In the genomic region with DNA sequence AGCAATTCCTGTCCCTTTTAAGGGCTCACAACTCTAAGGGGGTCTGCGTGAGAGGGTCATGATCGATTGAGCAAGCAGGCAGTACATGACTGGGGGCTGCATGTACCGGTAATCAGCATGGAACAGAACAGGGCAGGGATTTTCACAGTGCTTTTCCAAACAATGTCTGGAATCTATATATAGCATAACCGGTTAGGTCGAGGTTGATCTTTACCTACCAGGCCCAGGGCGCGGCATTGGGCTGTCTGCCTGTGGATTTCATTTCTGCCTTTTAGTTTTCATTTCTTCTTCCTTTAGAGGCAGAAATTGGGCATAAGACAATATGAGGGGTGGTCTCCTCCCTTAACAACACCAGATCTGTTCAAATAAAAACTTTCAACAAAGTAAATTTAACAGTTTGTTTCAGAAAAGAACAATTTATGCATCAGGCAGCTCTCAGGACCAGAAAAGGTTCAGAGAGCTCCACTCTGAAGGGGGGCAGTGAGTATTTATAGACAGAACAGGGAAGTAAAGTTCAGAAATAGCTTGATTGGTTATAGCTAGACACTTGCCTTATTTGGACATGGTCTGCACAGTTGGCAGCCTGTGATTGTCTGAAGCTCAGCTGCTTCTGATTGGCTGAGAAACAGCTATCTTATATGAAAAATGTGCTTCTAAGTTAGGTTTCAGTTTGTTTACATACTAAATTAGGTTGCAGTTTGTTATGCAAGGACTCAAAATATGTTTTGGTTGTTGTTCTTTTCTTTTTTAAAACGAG, we compare ENCODE assay signal across 9 cellular contexts. TPM values are rescaled to one million over a fixed set of nuclear protein-coding genes. Genes with fewer than 3 reads are reported as not detected.
DNase-seq lines count a peak whose midpoint lies in the region; ATAC-seq, FAIRE-seq and TF ChIP-seq lines count a peak whose summit lies in the region.
"Had no signal": no experiment of that assay in that cellular context is flagged by ENCODE, and none has a peak within 500 bp of the region (broad histone marks: within the 10 kb centered on the region; RNA-seq: fewer than 3 reads in every experiment).

No MANE protein-coding gene starts in this region.

- peak; percentile 90 for FAIRE-seq in bronchial epithelial cell (lab: Jason Lieb, UNC)
- FAIRE-seq: endometrium had no signal

- ATAC-seq in GM19351 (IDR thresholded peaks at IDR 0.05; ENCODE audit: unreplicated experiment) (peak; percentile 85), HG03280 (IDR thresholded peaks at IDR 0.05; ENCODE audit: unreplicated experiment) (peak; percentile 65)

- peak; percentile 21 for DNase-seq in bronchial epithelial cell (ENCODE audit: low read depth)
- DNase-seq in pons (ENCODE audit: low spot score): peak; percentile 59
- no peak for DNase-seq in activated CD4-positive, alpha-beta T cell treated with anti-CD3 and anti-CD28 coated beads, Interleukin-2, amount 50 U/mL, for 48 hours
- no peak for DNase-seq in NCI-H1930 (lab: John Stamatoyannopoulos, UW)
- DNase-seq in NCI-H1694 (lab: John Stamatoyannopoulos, UW): no peak
- DNase-seq in NCI-H2227 (lab: John Stamatoyannopoulos, UW; ENCODE audit: unreplicated experiment): no peak

- no peaks in the 10 kb centered on the region for H3K36me3 ChIP-seq in bronchial epithelial cell (ENCODE audit: control insufficient read depth, insufficient read depth, low read length)

- no peak overlapping the region for H3K4me3 ChIP-seq in bronchial epithelial cell (ENCODE audit: low read depth, low read length)

- TF ChIP-seq CTCF in bronchial epithelial cell (IDR thresholded peaks at IDR 0.05; ENCODE audit: insufficient read depth, low read length, severe bottlenecking): no peak

- H3K27me3 ChIP-seq in bronchial epithelial cell (ENCODE audit: control insufficient read depth, insufficient read depth, low read length): no peaks in the 10 kb centered on the region

RNA-seq across cellular contexts. Expression of gene B4GALT4, which starts 17.2 kb away (rescaled TPM):
- 40.5 and 67.2 TPM in 2 replicates for total RNA-seq in bronchial epithelial cell

RNA-seq across cellular contexts. Expression of gene ARHGAP31, which starts 36.4 kb away (rescaled TPM):
- 0.26 TPM in 2 replicates for total RNA-seq in bronchial epithelial cell

Comparison
In these comparisons a context has a peak if more than half of its experiments do, and no peak if none do; other contexts are left out.
1. DNase-seq: peak in bronchial epithelial cell (single experiment) and pons (single experiment); none in activated CD4-positive, alpha-beta T cell treated with anti-CD3 and anti-CD28 coated beads, Interleukin-2, amount 50 U/mL, for 48 hours (0 of 2), NCI-H1930 (0 of 2), NCI-H1694 (single experiment) and NCI-H2227 (single experiment).